2 cellular contexts compared by ENCODE assay signal in genomic region chrX:19354625-19355024, GRCh38.
TF ChIP-seq lines count a peak whose summit lies in the region.

No MANE protein-coding gene starts in this region.

TF ChIP-seq in liver, 16 proteins besides CTCF, POLR2A, EP300 and RAD21 (continued from another document):
- TF ChIP-seq REST (IDR thresholded peaks at IDR 0.05) = no peak
- TF ChIP-seq YY1 (IDR thresholded peaks at IDR 0.05) = no peak
- no peak for TF ChIP-seq MAX (IDR thresholded peaks at IDR 0.05)
- TF ChIP-seq ATF3 (IDR thresholded peaks at IDR 0.05) = no peak
- TF ChIP-seq FOXA2 (IDR thresholded peaks at IDR 0.05) = no peak
- peak; percentile 63 to 68 for TF ChIP-seq HNF4A (conservative IDR thresholded peaks at IDR 0.05)
- TF ChIP-seq SP1 (IDR thresholded peaks at IDR 0.05) = peak; percentile 78
- no peak for TF ChIP-seq FOXA1 (IDR thresholded peaks at IDR 0.05)
- TF ChIP-seq RXRA (IDR thresholded peaks at IDR 0.05) = peak; percentile 88 to 89
- no peak for TF ChIP-seq HNF4G (IDR thresholded peaks at IDR 0.05)
- no peak for TF ChIP-seq JUND (IDR thresholded peaks at IDR 0.05)
- no peak for TF ChIP-seq TAF1 (conservative IDR thresholded peaks at IDR 0.05)

TF ChIP-seq in HepG2, 621 proteins besides CTCF, POLR2A, EP300 and RAD21 (continued from another document):
- TF ChIP-seq ZFP91 (CRISPR knock-in tag; IDR thresholded peaks at IDR 0.05; ENCODE audit: borderline replicate concordance) = no peak
- no peak for TF ChIP-seq ZNF326 (CRISPR knock-in tag; IDR thresholded peaks at IDR 0.05; ENCODE audit: borderline replicate concordance)
- no peak for TF ChIP-seq KAT7 (CRISPR knock-in tag; IDR thresholded peaks at IDR 0.05; ENCODE audit: borderline replicate concordance)
- no peak for TF ChIP-seq ZNF224 (CRISPR knock-in tag; IDR thresholded peaks at IDR 0.05)
- no peak for TF ChIP-seq ZNF609 (CRISPR knock-in tag; IDR thresholded peaks at IDR 0.05; ENCODE audit: borderline replicate concordance)
- no peak for TF ChIP-seq ZNF780A (CRISPR knock-in tag; IDR thresholded peaks at IDR 0.05)
- no peak for TF ChIP-seq DRAP1 (CRISPR knock-in tag; IDR thresholded peaks at IDR 0.05)
TF ChIP-seq in HepG2: peak in this region for 0.
